In genomic region chr1:21619041-21619947, GRCh38 we compare ENCODE assay signal across 1 cellular context.
A peak's percentile ranks its signal among the peaks of the same experiment; 100 is the strongest.
TF ChIP-seq lines count a peak whose summit lies in the region.

No MANE protein-coding gene starts in this region.

TF ChIP-seq in H1, 55 proteins besides CTCF, POLR2A, EP300 and RAD21:
- TF ChIP-seq, protein P1, sequence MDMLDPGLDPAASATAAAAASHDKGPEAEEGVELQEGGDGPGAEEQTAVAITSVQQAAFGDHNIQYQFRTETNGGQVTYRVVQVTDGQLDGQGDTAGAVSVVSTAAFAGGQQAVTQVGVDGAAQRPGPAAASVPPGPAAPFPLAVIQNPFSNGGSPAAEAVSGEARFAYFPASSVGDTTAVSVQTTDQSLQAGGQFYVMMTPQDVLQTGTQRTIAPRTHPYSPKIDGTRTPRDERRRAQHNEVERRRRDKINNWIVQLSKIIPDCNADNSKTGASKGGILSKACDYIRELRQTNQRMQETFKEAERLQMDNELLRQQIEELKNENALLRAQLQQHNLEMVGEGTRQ (IDR thresholded peaks at IDR 0.05; ENCODE audit: low read length), result no peak
- TF ChIP-seq SRF (IDR thresholded peaks at IDR 0.05; ENCODE audit: low read depth, low read length), result no peak
- no peak for TF ChIP-seq TAF7 (optimal IDR thresholded peaks at IDR 0.05; ENCODE audit: borderline replicate concordance, low read depth, low read length)
- no peak for TF ChIP-seq SUZ12 (IDR thresholded peaks at IDR 0.05; ENCODE audit: low read length)
- TF ChIP-seq CBX8 (IDR thresholded peaks at IDR 0.05; ENCODE audit: borderline replicate concordance, low read depth, low read length), result no peak
- no peak for TF ChIP-seq GTF2F1 (IDR thresholded peaks at IDR 0.05; ENCODE audit: borderline replicate concordance, low read depth, low read length)
- no peak for TF ChIP-seq SIN3A (conservative IDR thresholded peaks at IDR 0.05 in 1 of 2, IDR thresholded peaks at IDR 0.05 in 1 of 2; ENCODE audit: low read depth in 1 of 2, low read length in 2 of 2)
- TF ChIP-seq SP2 (IDR thresholded peaks at IDR 0.05; ENCODE audit: low read length), result no peak
- TF ChIP-seq, protein P2, sequence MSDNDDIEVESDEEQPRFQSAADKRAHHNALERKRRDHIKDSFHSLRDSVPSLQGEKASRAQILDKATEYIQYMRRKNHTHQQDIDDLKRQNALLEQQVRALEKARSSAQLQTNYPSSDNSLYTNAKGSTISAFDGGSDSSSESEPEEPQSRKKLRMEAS (IDR thresholded peaks at IDR 0.05), result peak; percentile 83
- peak; percentile 51; the same call in 1 of the 2 replicates for TF ChIP-seq E2F6 (IDR thresholded peaks at IDR 0.05)
- TF ChIP-seq KDM1A (IDR thresholded peaks at IDR 0.05; ENCODE audit: borderline replicate concordance, low read length), result no peak
- no peak for TF ChIP-seq CTBP2 (IDR thresholded peaks at IDR 0.05; ENCODE audit: borderline replicate concordance, insufficient read depth, insufficient read length, low read length)
- TF ChIP-seq BCL11A (IDR thresholded peaks at IDR 0.05; ENCODE audit: low read depth in 2 of 2, low read length in 2 of 2), result no peak
- no peak for TF ChIP-seq FOSL1 (IDR thresholded peaks at IDR 0.05; ENCODE audit: insufficient read depth, low read depth, low read length)
- TF ChIP-seq SIRT6 (IDR thresholded peaks at IDR 0.05; ENCODE audit: low read length), result no peak
